Comparison of ENCODE assay signal across 10 cellular contexts in the genomic region with DNA sequence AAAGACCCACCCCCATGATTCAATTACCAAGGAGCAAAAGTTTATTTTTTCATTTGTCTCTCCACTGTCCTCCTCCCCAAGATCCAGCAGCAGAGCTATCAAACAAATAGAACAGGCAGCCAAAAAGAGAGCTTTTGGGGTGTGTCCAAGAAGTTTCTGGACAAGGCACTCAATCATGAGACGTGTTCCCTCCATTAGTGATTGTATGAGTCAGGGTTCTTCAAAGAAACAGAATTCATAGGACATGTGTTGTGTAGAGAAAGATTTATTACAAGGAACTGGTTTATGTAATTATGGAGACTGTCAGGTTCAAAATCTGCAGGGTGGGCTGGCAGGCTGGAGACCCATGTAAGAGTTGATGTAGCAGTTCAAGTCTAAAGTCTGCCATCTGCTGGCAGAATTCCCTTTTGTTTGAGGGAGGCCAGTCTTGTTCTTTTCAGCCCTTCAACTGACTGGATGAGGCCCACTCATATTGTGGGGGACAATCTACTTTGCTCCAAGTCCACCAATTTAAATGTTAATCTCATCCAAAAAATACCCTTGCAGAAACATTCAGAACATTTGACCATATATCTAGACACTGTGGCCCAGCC.
DNase-seq lines count a peak whose midpoint lies in the region; ATAC-seq and TF ChIP-seq lines count a peak whose summit lies in the region.
"Had no signal": no experiment of that assay in that cellular context is flagged by ENCODE, and none has a peak within 500 bp of the region (broad histone marks: within the 10 kb centered on the region; RNA-seq: fewer than 3 reads in every experiment).

No MANE protein-coding gene starts in this region.

- H3K4me1 Mint-ChIP-seq in activated T-cell treated with anti-CD3 and anti-CD28 coated beads, Interleukin-2, amount 50 U/mL, for 4 hours (ENCODE audit: low read depth): no peaks in the 10 kb centered on the region

- H3K36me3 Mint-ChIP-seq in activated T-cell treated with anti-CD3 and anti-CD28 coated beads, Interleukin-2, amount 50 U/mL, for 4 hours (ENCODE audit: insufficient read depth): no peaks in the 10 kb centered on the region

- H3K9me3 Mint-ChIP-seq in activated T-cell treated with anti-CD3 and anti-CD28 coated beads, Interleukin-2, amount 50 U/mL, for 4 hours: peaks cover 6% of the 10 kb centered on the region
- H3K9me3 Mint-ChIP-seq: T-helper 2 cell treated with Interferon-gamma antibody and Interleukin-4, amounts not matched to agents 5 μg/mL and 100 μg/mL, for 36 hours had no signal

- in situ Hi-C loops in astrocyte of the spinal cord (cut with HindIII; ENCODE audit: low sequenced_read_pairs): no loop called here

- DNase-seq in DMS 273 (lab: John Stamatoyannopoulos, UW; ENCODE audit: unreplicated experiment): peak; percentile 29
- no peak for DNase-seq in DMS 273 treated with DMSO at 0.1 percent for 48 hours (lab: John Stamatoyannopoulos, UW)
- DNase-seq in astrocyte of the spinal cord (ENCODE audit: low read depth, low spot score): peak; percentile 58
- no peak for DNase-seq in omental fat pad (ENCODE audit: low spot score)
- DNase-seq in foreskin melanocyte: no peak
- no peak for DNase-seq in cortex of kidney (lab: John Stamatoyannopoulos, UW)
- DNase-seq in activated T-cell treated with anti-CD3 and anti-CD28 coated beads, Interleukin-2, amount 50 U/mL, for 4 hours: no peak
- DNase-seq: posterior cingulate gyrus had no signal

- H3K4me3 Mint-ChIP-seq in activated T-cell treated with anti-CD3 and anti-CD28 coated beads, Interleukin-2, amount 50 U/mL, for 4 hours: no peak overlapping the region
- H3K4me3 Mint-ChIP-seq: T-helper 2 cell treated with Interferon-gamma antibody and Interleukin-4, amounts not matched to agents 5 μg/mL and 100 μg/mL, for 36 hours had no signal

- peak; percentile 18 for ATAC-seq in omental fat pad (ENCODE audit: low FRiP score)
- no peak for ATAC-seq in activated T-cell treated with anti-CD3 and anti-CD28 coated beads, Interleukin-2, amount 50 U/mL, for 4 hours

- no peaks in the 10 kb centered on the region for H3K27me3 Mint-ChIP-seq in activated T-cell treated with anti-CD3 and anti-CD28 coated beads, Interleukin-2, amount 50 U/mL, for 4 hours (ENCODE audit: low read depth)

- no peak overlapping the region for H3K4me3 ChIP-seq in astrocyte of the spinal cord (ENCODE audit: low read depth, low read length)

- TF ChIP-seq CTCF in LNCAP (IDR thresholded peaks at IDR 0.05) (peak; percentile 12; the same call in 1 of the 2 replicates), astrocyte of the spinal cord (IDR thresholded peaks at IDR 0.05; ENCODE audit: low read depth, low read length) (no peak), omental fat pad (IDR thresholded peaks at IDR 0.05) (no peak)

Comparison
In these comparisons a context has a peak if more than half of its experiments do, and no peak if none do; other contexts are left out.
1. DNase-seq: peak in DMS 273 (single experiment) and astrocyte of the spinal cord (single experiment); none in DMS 273 treated with DMSO at 0.1 percent for 48 hours (single experiment), omental fat pad (single experiment), foreskin melanocyte (single experiment), cortex of kidney (single experiment) and activated T-cell treated with anti-CD3 and anti-CD28 coated beads, Interleukin-2, amount 50 U/mL, for 4 hours (single experiment).